8 cellular contexts compared by ENCODE assay signal in the genomic region with DNA sequence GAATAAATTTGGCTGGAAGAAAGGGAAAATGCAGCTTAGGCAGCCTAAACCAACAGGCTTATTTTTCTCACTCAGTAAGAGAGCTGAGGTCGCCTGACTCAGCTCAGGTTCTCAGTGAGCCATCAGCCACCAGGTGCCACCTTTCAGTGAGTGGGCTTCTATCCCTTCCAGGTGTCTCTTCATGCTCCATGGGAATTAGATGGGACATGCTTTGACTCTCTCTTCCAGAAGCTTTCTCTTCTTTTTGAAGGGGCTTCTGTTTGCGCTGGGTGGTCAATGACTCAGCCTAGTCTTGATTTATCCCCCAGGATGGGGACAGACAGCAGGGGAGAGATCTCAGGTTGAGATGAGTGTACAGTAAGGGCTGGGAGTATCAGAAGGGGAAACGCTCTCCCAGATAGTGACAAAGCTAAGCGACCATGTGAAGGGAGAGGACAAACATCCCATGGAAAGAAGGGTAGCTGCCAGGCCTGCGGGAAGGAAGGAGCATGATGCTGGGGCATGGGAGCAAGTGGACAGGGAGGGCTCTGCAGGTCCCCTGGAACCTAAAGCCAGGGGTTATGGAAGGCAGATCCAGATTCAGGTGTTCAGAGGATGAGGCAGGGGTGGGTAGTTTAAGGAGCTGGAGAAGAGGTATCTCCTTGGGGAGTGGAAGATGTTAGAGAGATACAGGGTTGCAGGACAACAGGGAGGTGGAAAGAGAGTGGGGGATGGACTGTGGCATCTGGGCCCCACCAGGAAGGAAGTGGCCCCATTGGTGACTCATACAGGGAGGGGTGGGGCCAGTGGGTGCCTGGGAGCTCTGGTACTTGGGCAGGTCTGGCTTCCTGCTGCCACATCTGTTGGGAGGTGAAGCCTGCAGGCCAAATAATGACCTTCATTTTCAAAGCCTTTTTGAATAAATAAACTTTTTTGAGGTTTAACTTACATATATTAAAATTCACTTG. TPM values are rescaled to one million over a fixed set of nuclear protein-coding genes. Genes with fewer than 3 reads are reported as not detected.
DNase-seq lines count a peak whose midpoint lies in the region; ATAC-seq and TF ChIP-seq lines count a peak whose summit lies in the region.

No MANE protein-coding gene starts in this region.

- peaks cover 6% of the 10 kb centered on the region for H3K36me3 Mint-ChIP-seq in T-helper 17 cell (ENCODE audit: low read depth)

- H3K4me3 ChIP-seq in astrocyte of the spinal cord (ENCODE audit: low read depth, low read length): no peak overlapping the region

- H3K27ac Mint-ChIP-seq in T-helper 17 cell: peak overlapping the region; percentile 92

- ATAC-seq in GM19467 (IDR thresholded peaks at IDR 0.05; ENCODE audit: unreplicated experiment) (peak; percentile 79), T-helper 17 cell (peak; percentile 75)

- H3K4me1 Mint-ChIP-seq in T-helper 17 cell: peaks cover 58% of the 10 kb centered on the region

- peak overlapping the region; percentile 73 for H3K4me3 Mint-ChIP-seq in T-helper 17 cell

- no peak for TF ChIP-seq CTCF in astrocyte of the spinal cord (IDR thresholded peaks at IDR 0.05; ENCODE audit: low read depth, low read length)

- in situ Hi-C loops in astrocyte of the spinal cord (cut with HindIII; ENCODE audit: low sequenced_read_pairs): no loop called here

- H3K9me3 ChIP-seq in T-helper 17 cell (ENCODE audit: control insufficient read depth, low read length, poor library complexity, severe bottlenecking): no peaks in the 10 kb centered on the region

- no peaks in the 10 kb centered on the region for H3K27me3 Mint-ChIP-seq in T-helper 17 cell

- DNase-seq in DMS 273 (lab: John Stamatoyannopoulos, UW; ENCODE audit: unreplicated experiment): peak; percentile 81
- DNase-seq in HPDE6-E6E7 (ENCODE audit: extremely low spot score): peak; percentile 83
- peak; percentile 65 to 76 (median 68) for DNase-seq in T-helper 17 cell
- DNase-seq in astrocyte of the spinal cord (ENCODE audit: low read depth, low spot score): peak; percentile 74
- peak; percentile 68 for DNase-seq in kidney glomerular epithelial cell (lab: John Stamatoyannopoulos, UW)
- peak; percentile 51 to 55 (median 54) for DNase-seq in stimulated activated CD4-positive, alpha-beta T cell treated with anti-CD3 and anti-CD28 coated beads, TNF-alpha, amount 100 ng/mL, for 1 hour (ENCODE audit: low read depth in 3 of 3, low spot score in 1 of 3)
- no peak for DNase-seq in SK-N-DZ (ENCODE audit: low spot score)

RNA-seq across cellular contexts. Expression of a gene that starts 32.5 kb away (rescaled TPM):
- 100 to 1,000 TPM; 130 to 134 TPM for total RNA-seq in T-helper 17 cell
- polyA plus RNA-seq in SK-N-DZ (2014; cell fraction: cytosol; rRNA removed): 28.8 and 29.1 TPM in 2 replicates
- polyA plus RNA-seq in SK-N-DZ (2014; cell fraction: nucleus; rRNA removed): 23.4 and 36.2 TPM in 2 replicates

RNA-seq across cellular contexts. Expression of a gene that starts 56.9 kb away (rescaled TPM):
- total RNA-seq in T-helper 17 cell: 100 to 1,000 TPM in 1 of 2 donors, 10 to 100 TPM in 1; 99.2 to 112 TPM
- polyA plus RNA-seq in SK-N-DZ (2014; cell fraction: cytosol; rRNA removed): 169 and 208 TPM in 2 replicates
- polyA plus RNA-seq in SK-N-DZ (2014; cell fraction: nucleus; rRNA removed): 143 TPM in 2 replicates
